Comparison of ENCODE assay signal across 1 cellular context in genomic region chr3:12752803-12753202, GRCh38.
A peak's percentile ranks its signal among the peaks of the same experiment; 100 is the strongest.
TF ChIP-seq lines count a peak whose summit lies in the region.

No MANE protein-coding gene starts in this region.

TF ChIP-seq in IMR-90, 13 proteins besides CTCF, POLR2A, EP300 and RAD21:
- TF ChIP-seq FOS (IDR thresholded peaks at IDR 0.05; ENCODE audit: low read depth, low read length) (no peak), MAFK (IDR thresholded peaks at IDR 0.05; ENCODE audit: low read depth, low read length) (peak; percentile 100)
